ENCODE assay signal across 28 cellular contexts in genomic region chr3:81967362-81967761, GRCh38.
"Had no signal": no experiment of that assay in that cellular context is flagged by ENCODE, and none has a peak within 500 bp of the region (broad histone marks: within the 10 kb centered on the region; RNA-seq: fewer than 3 reads in every experiment).

No MANE protein-coding gene starts in this region.

- DNase-seq: dorsolateral prefrontal cortex; effector CD4-positive, alpha-beta T cell; endodermal cell; gastrocnemius medialis; heart left ventricle; kidney; natural killer cell; occipital lobe; ovary; posterior cingulate gyrus; psoas muscle; right cardiac atrium; spleen; stimulated activated CD4-positive, alpha-beta T cell treated with anti-CD3 and anti-CD28 coated beads, Interleukin-4, amount 100 ng/mL, for 4 hours; stimulated activated naive CD8-positive, alpha-beta T cell treated with anti-CD3 and anti-CD28 coated beads, Interleukin-15, Interleukin-2, amounts not matched to agents 100 U/mL and 50 U/mL, for 24 hours; substantia nigra; testis; tibial artery had no signal

- H3K36me3 Mint-ChIP-seq: memory B cell; natural killer cell; stimulated activated memory B cell treated with anti-CD40 and anti-IgM and Interleukin-4, amounts not matched to agents 10 μg/mL and 1 μg/mL and 100 μg/mL, for 72 hours; type B pancreatic cell had no signal

- H3K27ac Mint-ChIP-seq: endodermal cell; memory B cell; natural killer cell; stimulated activated memory B cell treated with anti-CD40 and anti-IgM and Interleukin-4, amounts not matched to agents 10 μg/mL and 1 μg/mL and 100 μg/mL, for 72 hours; type B pancreatic cell had no signal

- ATAC-seq: esophagus mucosa; gastrocnemius medialis; heart left ventricle; left lobe of liver; natural killer cell; psoas muscle; right cardiac atrium; stimulated activated memory B cell treated with anti-CD40 and anti-IgM and Interleukin-4, amounts not matched to agents 10 μg/mL and 1 μg/mL and 100 μg/mL, for 72 hours; stimulated activated naive CD8-positive, alpha-beta T cell treated with anti-CD3 and anti-CD28 coated beads, Interleukin-15, Interleukin-2, amounts not matched to agents 100 U/mL and 50 U/mL, for 24 hours had no signal

- H3K79me2 ChIP-seq: hepatocyte had no signal

- H3K36me3 ChIP-seq: gastrocnemius medialis, heart left ventricle, ovary, spleen, tibial artery had no signal

- H3K4me3 ChIP-seq: coronary artery, dorsolateral prefrontal cortex, gastrocnemius medialis, heart left ventricle, hepatocyte, lung, ovary, psoas muscle, skin epidermis, spleen, testis, tibial artery had no signal

- H3K4me1 Mint-ChIP-seq: memory B cell; natural killer cell; stimulated activated memory B cell treated with anti-CD40 and anti-IgM and Interleukin-4, amounts not matched to agents 10 μg/mL and 1 μg/mL and 100 μg/mL, for 72 hours had no signal

- H3K27me3 ChIP-seq: dorsolateral prefrontal cortex, gastrocnemius medialis, heart left ventricle, hepatocyte, ovary, spleen, testis, tibial artery had no signal

- H2AFZ ChIP-seq: hepatocyte had no signal

- H3K9me3 ChIP-seq: gastrocnemius medialis, ovary, psoas muscle, testis, tibial artery had no signal

- H3K27me3 Mint-ChIP-seq: stimulated activated memory B cell treated with anti-CD40 and anti-IgM and Interleukin-4, amounts not matched to agents 10 μg/mL and 1 μg/mL and 100 μg/mL, for 72 hours; type B pancreatic cell had no signal

- H3K9me3 Mint-ChIP-seq: memory B cell; stimulated activated memory B cell treated with anti-CD40 and anti-IgM and Interleukin-4, amounts not matched to agents 10 μg/mL and 1 μg/mL and 100 μg/mL, for 72 hours had no signal

- FAIRE-seq: kidney had no signal

- H3K4me2 ChIP-seq: hepatocyte had no signal

- H3K27ac ChIP-seq: coronary artery, dorsolateral prefrontal cortex, epithelial cell of prostate, gastrocnemius medialis, heart left ventricle, hepatocyte, ovary, psoas muscle, skin epidermis, spleen, testis, tibial artery had no signal

- H3K4me1 ChIP-seq: gastrocnemius medialis, heart left ventricle, psoas muscle, spleen, testis, tibial artery had no signal

- H3K4me3 Mint-ChIP-seq: endodermal cell; memory B cell; natural killer cell; stimulated activated memory B cell treated with anti-CD40 and anti-IgM and Interleukin-4, amounts not matched to agents 10 μg/mL and 1 μg/mL and 100 μg/mL, for 72 hours; type B pancreatic cell had no signal
